ENCODE assay signal across 28 cellular contexts in genomic region chr6:349491-349921, GRCh38. TPM values are rescaled to one million over a fixed set of nuclear protein-coding genes. Genes with fewer than 3 reads are reported as not detected.
"Had no signal": no experiment of that assay in that cellular context is flagged by ENCODE, and none has a peak within 500 bp of the region (broad histone marks: within the 10 kb centered on the region; RNA-seq: fewer than 3 reads in every experiment).

No MANE protein-coding gene starts in this region.

- H3K9me3 Mint-ChIP-seq: activated T-cell treated with anti-CD3 and anti-CD28 coated beads, Interleukin-2, amount 50 U/mL, for 72 hours; naive B cell; stimulated activated naive CD8-positive, alpha-beta T cell treated with anti-CD3 and anti-CD28 coated beads, Interleukin-15, Interleukin-2, amounts not matched to agents 100 ng/mL and 50 ng/mL, for 24 hours; T-cell; T-helper 2 cell treated with Interferon-gamma antibody and Interleukin-4, amounts not matched to agents 5 μg/mL and 100 μg/mL, for 36 hours had no signal

- H3K27ac ChIP-seq: colonic mucosa, left ventricle myocardium inferior, ovary, prostate gland, thoracic aorta, uterus, VCaP had no signal

- H3K27me3 Mint-ChIP-seq: activated naive CD8-positive, alpha-beta T cell; naive B cell; stimulated activated naive CD8-positive, alpha-beta T cell treated with anti-CD3 and anti-CD28 coated beads, Interleukin-15, Interleukin-2, amounts not matched to agents 100 ng/mL and 50 ng/mL, for 24 hours; T-cell had no signal

- H3K4me1 Mint-ChIP-seq: T-cell had no signal

- H3K4me1 ChIP-seq: colonic mucosa, prostate gland, uterus had no signal

- H3K27me3 ChIP-seq: colonic mucosa, ovary, uterus had no signal

- H3K36me3 ChIP-seq: colonic mucosa, ovary, prostate gland, uterus had no signal

- H3K27ac Mint-ChIP-seq: activated naive CD8-positive, alpha-beta T cell; activated T-cell treated with anti-CD3 and anti-CD28 coated beads, Interleukin-2, amount 50 U/mL, for 72 hours; mesothelial cell of epicardium; nephron progenitor cell; stimulated activated naive CD8-positive, alpha-beta T cell treated with anti-CD3 and anti-CD28 coated beads, Interleukin-15, Interleukin-2, amounts not matched to agents 100 ng/mL and 50 ng/mL, for 24 hours; T-cell; T-helper 2 cell treated with Interferon-gamma antibody and Interleukin-4, amounts not matched to agents 5 μg/mL and 100 μg/mL, for 36 hours had no signal

- H3K4me3 Mint-ChIP-seq: activated naive CD8-positive, alpha-beta T cell; activated T-cell treated with anti-CD3 and anti-CD28 coated beads, Interleukin-2, amount 50 U/mL, for 72 hours; mesothelial cell of epicardium; naive B cell; nephron progenitor cell; stimulated activated naive CD8-positive, alpha-beta T cell treated with anti-CD3 and anti-CD28 coated beads, Interleukin-15, Interleukin-2, amounts not matched to agents 100 ng/mL and 50 ng/mL, for 24 hours; T-cell; T-helper 2 cell treated with Interferon-gamma antibody and Interleukin-4, amounts not matched to agents 5 μg/mL and 100 μg/mL, for 36 hours had no signal

- H3K9me3 ChIP-seq: colonic mucosa, left ventricle myocardium inferior, ovary, prostate gland, thoracic aorta, uterus had no signal

- H3K4me3 ChIP-seq: colonic mucosa, left ventricle myocardium inferior, ovary, prostate gland, smooth muscle cell, thoracic aorta, uterus had no signal

- ATAC-seq: T-cell had no signal

- DNase-seq: activated CD4-positive, alpha-beta T cell treated with anti-CD3 and anti-CD28 coated beads for 4 hours; activated CD4-positive, alpha-beta T cell treated with anti-CD3 and anti-CD28 coated beads, Interleukin-2, amount 50 U/mL, for 4 hours; activated effector memory CD4-positive, alpha-beta T cell treated with Interleukin-2 at 50 U/mL for 16 hours; activated naive CD4-positive, alpha-beta T cell treated with Interleukin-2 at 50 U/mL for 16 hours; activated T-cell treated with anti-CD3 and anti-CD28 coated beads for 4 hours; activated T-cell treated with anti-CD3 and anti-CD28 coated beads, Interleukin-2, amount 50 U/mL, for 72 hours; anterior cingulate cortex; colonic mucosa; effector CD8-positive, alpha-beta T cell; left ventricle myocardium inferior; naive B cell; nephron progenitor cell; stimulated activated CD4-positive, alpha-beta T cell treated with anti-CD3 and anti-CD28 coated beads, Interleukin-15, amount 100 ng/mL, for 24 hours; T-cell; trophoblast cell; uterus had no signal

RNA-seq across cellular contexts. Expression of gene IRF4, which starts 42.0 kb away (rescaled TPM):
- total RNA-seq: bronchial epithelial cell, frontal cortex, lung microvascular endothelial cell, mesothelial cell of epicardium had no signal
- polyA plus RNA-seq: smooth muscle cell had no signal
